8 cellular contexts compared by ENCODE assay signal in the genomic region with DNA sequence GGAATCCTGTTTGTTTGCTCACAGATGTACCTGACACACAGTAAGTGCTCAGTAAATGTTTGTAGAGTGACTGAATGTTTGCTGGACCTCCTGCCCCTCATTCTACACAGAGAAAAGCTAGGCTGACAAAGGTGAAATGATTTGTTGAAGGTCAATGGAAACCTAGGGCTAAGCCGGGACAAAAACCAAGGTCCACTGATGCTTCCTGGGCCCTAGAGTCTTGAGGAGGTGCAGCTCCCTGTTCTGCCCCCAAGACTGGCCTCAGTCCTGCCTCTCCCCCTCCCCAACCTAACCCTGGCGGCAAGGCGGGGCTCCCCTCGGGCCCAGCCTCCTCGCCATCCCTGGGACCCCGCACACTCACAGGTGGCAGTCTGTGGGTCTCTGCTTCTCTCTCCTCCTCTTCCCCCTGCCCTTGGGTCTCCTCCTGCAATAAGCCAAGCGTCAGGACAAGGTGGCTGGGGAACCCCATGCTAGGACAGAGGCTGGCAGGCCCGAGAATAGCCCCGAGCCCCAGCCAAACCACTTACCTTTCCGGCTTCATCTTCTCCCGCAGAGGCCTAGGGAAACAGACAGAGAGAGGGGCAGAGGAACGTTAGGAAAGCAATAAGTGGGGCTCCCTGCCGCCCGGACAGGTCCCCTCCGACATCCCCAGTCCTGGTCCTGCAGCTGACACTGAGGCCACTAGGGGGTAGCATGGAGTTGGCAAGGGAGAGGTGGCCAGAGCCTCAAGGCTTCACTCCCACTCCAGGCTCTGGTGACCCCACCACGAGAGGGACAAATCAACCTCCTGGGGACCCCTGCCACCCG. TPM values are rescaled to one million over a fixed set of nuclear protein-coding genes. Genes with fewer than 3 reads are reported as not detected.
A peak's percentile ranks its signal among the peaks of the same experiment; 100 is the strongest.
DNase-seq lines count a peak whose midpoint lies in the region; ATAC-seq and TF ChIP-seq lines count a peak whose summit lies in the region.

No MANE protein-coding gene starts in this region.

- peak overlapping the region; percentile 72 for H3K27ac Mint-ChIP-seq in activated naive CD8-positive, alpha-beta T cell

- 42 to 46% (median 43%) methylated on average over 14 to 17 of the region's 17 CpGs for WGBS in heart left ventricle, 4 donors

- H3K36me3 ChIP-seq in MM.1S (replicated peaks; ENCODE audit: insufficient read depth, low read length) (no peaks in the 10 kb centered on the region), heart left ventricle (peaks cover 0 to 48% (median 30%) of the 10 kb centered on the region in 9 donors)

- no peaks in the 10 kb centered on the region for H3K9me2 ChIP-seq in MM.1S (replicated peaks; ENCODE audit: insufficient read depth, low read length)

- H3K4me3 ChIP-seq in MM.1S (ENCODE audit: low read length): no peak overlapping the region
- peak overlapping the region in 1 of 12 donors; percentile 18 for H3K4me3 ChIP-seq in heart left ventricle

- intact Hi-C loops in heart left ventricle (cut with DNase I): loop anchor here (1.0 to 10.0 kb wide), 13 partner anchors 31 to 143 kb away; partner anchors contain the start of genes EIF2B2 (in 5 of the 10), ZC2HC1C (in 2 of the 10) and ACYP1 (in 1 of the 10)

- no peaks in the 10 kb centered on the region for H3K9me3 ChIP-seq in MM.1S (replicated peaks; ENCODE audit: insufficient read depth, low read length)
- H3K9me3 ChIP-seq in heart left ventricle: no peaks in the 10 kb centered on the region

- DNase-seq in DMS79 treated with DMSO at 0.1 percent for 48 hours (lab: John Stamatoyannopoulos, UW) (peak; percentile 42), DMS79 (lab: John Stamatoyannopoulos, UW) (no peak), MM.1S (peak; percentile 44), SW 1271 (lab: John Stamatoyannopoulos, UW) (peak; percentile 45 to 51), heart left ventricle (peak; percentile 75 to 88 (median 80)), putamen (ENCODE audit: low spot score) (peak; percentile 64)

- H4K20me1 ChIP-seq in MM.1S (ENCODE audit: insufficient read depth, low read length): no peaks in the 10 kb centered on the region

- no peaks in the 10 kb centered on the region for H3F3A ChIP-seq in MM.1S (ENCODE audit: insufficient read depth, low read length)

- no peaks in the 10 kb centered on the region for H3K79me2 ChIP-seq in MM.1S (ENCODE audit: low read length)

- H3K4me1 ChIP-seq in MM.1S (ENCODE audit: low read length) (no peaks in the 10 kb centered on the region), heart left ventricle (peaks cover 0 to 55% (median 34%) of the 10 kb centered on the region in 12 donors)

- H3K27me3 ChIP-seq in MM.1S (replicated peaks; ENCODE audit: insufficient read depth, low read length) (no peaks in the 10 kb centered on the region), heart left ventricle (no peaks in the 10 kb centered on the region)

- H3K9me3 Mint-ChIP-seq in activated naive CD8-positive, alpha-beta T cell (ENCODE audit: low read depth): no peaks in the 10 kb centered on the region

- no peak overlapping the region for H2AFZ ChIP-seq in MM.1S (ENCODE audit: low read length)

- H3K27me3 Mint-ChIP-seq in activated naive CD8-positive, alpha-beta T cell: no peaks in the 10 kb centered on the region

- ATAC-seq in heart left ventricle (peak; percentile 74 to 83 (median 80)), GM21717 (IDR thresholded peaks at IDR 0.05; ENCODE audit: unreplicated experiment) (no peak)

- no peak for TF ChIP-seq POLR2A in heart left ventricle (IDR thresholded peaks at IDR 0.05)

- peak overlapping the region; percentile 50; the same call in 1 of the 2 replicates for H3K4me2 ChIP-seq in MM.1S (ENCODE audit: low read depth, low read length)

- H3K36me3 Mint-ChIP-seq in activated naive CD8-positive, alpha-beta T cell: no peaks in the 10 kb centered on the region

- peaks cover 31% of the 10 kb centered on the region for H3K4me1 Mint-ChIP-seq in activated naive CD8-positive, alpha-beta T cell (ENCODE audit: low read depth)

- H3K9ac ChIP-seq in MM.1S (ENCODE audit: low read length): no peak overlapping the region

- TF ChIP-seq CTCF in MM.1S (IDR thresholded peaks at IDR 0.05; ENCODE audit: low read length) (peak; percentile 66), heart left ventricle (IDR thresholded peaks at IDR 0.05) (peak; percentile 87 to 96 (median 94))

- H3K27ac ChIP-seq in MM.1S (ENCODE audit: low read length): no peak overlapping the region
- peak overlapping the region in 7 of 12 donors; percentile 31 to 48 (median 37) for H3K27ac ChIP-seq in heart left ventricle

- H3K4me3 Mint-ChIP-seq in activated naive CD8-positive, alpha-beta T cell: peak overlapping the region; percentile 44

RNA-seq across cellular contexts. Expression of gene PGF, which starts 9.3 kb away (rescaled TPM):
- total RNA-seq in heart left ventricle: 10 to 100 TPM in 2 of 9 donors, 1 to 10 TPM in 7; 4.1 to 30.4 (median 5.9) TPM
- polyA plus RNA-seq in heart left ventricle: 1 to 10 TPM; 5.0 to 9.7 TPM

RNA-seq across cellular contexts. Expression of gene RPS6KL1, which starts 23.0 kb away (rescaled TPM):
- total RNA-seq in heart left ventricle: 10 to 100 TPM in 8 of 9 donors, 1 to 10 TPM in 1; 8.3 to 26.8 (median 17.8) TPM
- polyA plus RNA-seq in heart left ventricle: 10 to 100 TPM; 12.0 to 18.6 TPM

RNA-seq across cellular contexts. Expression of gene EIF2B2, which starts 56.7 kb away (rescaled TPM):
- total RNA-seq in heart left ventricle: 10 to 100 TPM; 26.2 to 40.9 (median 30.3) TPM
- polyA plus RNA-seq in heart left ventricle: 10 to 100 TPM; 16.0 to 68.8 TPM
